In genomic region chr3:69052567-69052898, GRCh38 we compare ENCODE assay signal across 8 cellular contexts. TPM values are rescaled to one million over a fixed set of nuclear protein-coding genes. Genes with fewer than 3 reads are reported as not detected.
A peak's percentile ranks its signal among the peaks of the same experiment; 100 is the strongest.
DNase-seq lines count a peak whose midpoint lies in the region; ATAC-seq and TF ChIP-seq lines count a peak whose summit lies in the region.

No MANE protein-coding gene starts in this region.

- CTCF ChIA-PET in PC-3 (lab: Charles Lee) = no interaction called here

- no peaks in the 10 kb centered on the region for H4K20me1 ChIP-seq in PC-3 (ENCODE audit: low read length)

- peaks cover 35% of the 10 kb centered on the region for H3K4me1 Mint-ChIP-seq in activated CD4-positive, alpha-beta T cell treated with anti-CD3 and anti-CD28 coated beads, Interleukin-2, amount 10 ng/mL, durations not matched to agents 24 days and 14 days

- peak overlapping the region; percentile 75 for H2AFZ ChIP-seq in PC-3 (ENCODE audit: low read length)

- POLR2A ChIA-PET in PC-3 (lab: Charles Lee; ENCODE audit: unreplicated experiment) = interaction anchor here (0.7 to 0.8 kb wide), 2 partner anchors 32 to 122 kb away, joined by 4 to 6 read pairs; partner anchors contain the start of gene ARL6IP5

- H3K27ac ChIP-seq in PC-3 (ENCODE audit: low read length) = peak overlapping the region; percentile 62
- H3K27ac ChIP-seq in esophagus squamous epithelium = peak overlapping the region; percentile 94 to 96 (median 96)

- TF ChIP-seq POLR2A in esophagus squamous epithelium (IDR thresholded peaks at IDR 0.05) = no peak

- H3K9me3 ChIP-seq in PC-3 (ENCODE audit: low read length) (no peaks in the 10 kb centered on the region), esophagus squamous epithelium (no peaks in the 10 kb centered on the region)

- ATAC-seq in PC-3 = peak; percentile 6; the same call in 1 of the 2 replicates

- intact Hi-C loops in activated CD4-positive, alpha-beta T cell treated with anti-CD3 and anti-CD28 coated beads, Interleukin-2, amount 10 ng/mL, durations not matched to agents 24 days and 14 days (cut with micrococcal nuclease) = loop anchor here (1.0 to 2.0 kb wide), 3 partner anchors 28 to 42 kb away; partner anchors contain the start of genes ARL6IP5 and UBA3
- intact Hi-C loops in PC-3 (cut with micrococcal nuclease) = loop anchor here (5.0 kb wide), 1 partner anchor 35 kb away; no protein-coding TSS in a partner anchor
- intact Hi-C loops in esophagus squamous epithelium (cut with DNase I) = no loop called here

- H3K36me3 Mint-ChIP-seq in activated CD4-positive, alpha-beta T cell treated with anti-CD3 and anti-CD28 coated beads, Interleukin-2, amount 10 ng/mL, durations not matched to agents 24 days and 14 days (ENCODE audit: low read depth) = peaks cover 36% of the 10 kb centered on the region

- H3F3A ChIP-seq in PC-3 (ENCODE audit: low read length, unreplicated experiment) = no peaks in the 10 kb centered on the region

- 0 out of 2 replicates have a peak, but pooled peaks cover 5% of the 10 kb centered on the region for H3K4me1 ChIP-seq in PC-3 (ENCODE audit: insufficient read depth, low read length)
- H3K4me1 ChIP-seq in esophagus squamous epithelium = peaks cover 15 to 41% (median 19%) of the 10 kb centered on the region in 3 donors

- no peaks in the 10 kb centered on the region for H3K27me3 Mint-ChIP-seq in activated CD4-positive, alpha-beta T cell treated with anti-CD3 and anti-CD28 coated beads, Interleukin-2, amount 10 ng/mL, durations not matched to agents 24 days and 14 days

- H3K9me2 ChIP-seq in PC-3 (replicated peaks; ENCODE audit: low read length) = no peaks in the 10 kb centered on the region

- peaks cover 34% of the 10 kb centered on the region for H3K79me2 ChIP-seq in PC-3 (ENCODE audit: low read length)

- TSS peak; percentile 87 for BruUV-seq in PC-3 (replicated peaks; lab: Mats Ljungman, UMichigan)

- peak overlapping the region; percentile 95 for H3K4me3 Mint-ChIP-seq in activated CD4-positive, alpha-beta T cell treated with anti-CD3 and anti-CD28 coated beads, Interleukin-2, amount 10 ng/mL, durations not matched to agents 24 days and 14 days

- H3K27ac Mint-ChIP-seq in activated CD4-positive, alpha-beta T cell treated with anti-CD3 and anti-CD28 coated beads, Interleukin-2, amount 10 ng/mL, durations not matched to agents 24 days and 14 days = peak overlapping the region; percentile 95

- peak overlapping the region; percentile 92 for H3K9ac ChIP-seq in PC-3 (ENCODE audit: low read length)

- WGBS in esophagus squamous epithelium, 2 donors = 0 to 11% methylated on average over 2 to 3 of the region's 3 CpGs

- H3K4me2 ChIP-seq in PC-3 (ENCODE audit: low read length) = peak overlapping the region; percentile 91

- TF ChIP-seq CTCF in PC-3 (conservative IDR thresholded peaks at IDR 0.05; ENCODE audit: low read depth, low read length) (no peak), esophagus squamous epithelium (IDR thresholded peaks at IDR 0.05) (no peak), retinal pigment epithelial cell (conservative IDR thresholded peaks at IDR 0.05; ENCODE audit: low read depth, low read length) (no peak)

- H3K9me3 Mint-ChIP-seq in activated CD4-positive, alpha-beta T cell treated with anti-CD3 and anti-CD28 coated beads, Interleukin-2, amount 10 ng/mL, durations not matched to agents 24 days and 14 days = no peaks in the 10 kb centered on the region

- H3K4me3 ChIP-seq in PC-3 (ENCODE audit: low read length) (peak overlapping the region; percentile 89), esophagus squamous epithelium (peak overlapping the region; percentile 76 to 85 (median 83)), retinal pigment epithelial cell (ENCODE audit: low read length) (peak overlapping the region; percentile 92)

- no peaks in the 10 kb centered on the region for H3K36me3 ChIP-seq in PC-3 (ENCODE audit: low read depth, low read length)
- H3K36me3 ChIP-seq in esophagus squamous epithelium = peaks cover 0 to 65% (median 9%) of the 10 kb centered on the region in 3 donors

- no peak for DNase-seq in activated CD4-positive, alpha-beta T cell treated with anti-CD3 and anti-CD28 coated beads, Interleukin-2, amount 10 ng/mL, durations not matched to agents 24 days and 14 days
- DNase-seq in activated CD4-positive, alpha-beta T cell treated with anti-CD3 and anti-CD28 coated beads for 48 hours = no peak
- no peak for DNase-seq in PC-3
- no peak for DNase-seq in esophagus squamous epithelium (lab: John Stamatoyannopoulos, UW)
- no peak for DNase-seq in retinal pigment epithelial cell (ENCODE audit: low read depth)
- no peak for DNase-seq in stimulated activated CD4-positive, alpha-beta T cell treated with anti-CD3 and anti-CD28 coated beads, Interleukin-1b, Interleukin-23, amount 100 ng/mL, for 48 hours
- DNase-seq in DMS153 (lab: John Stamatoyannopoulos, UW) = no peak
- no peak for DNase-seq in OCI-M1 (lab: John Stamatoyannopoulos, UW)

- H3K27me3 ChIP-seq in PC-3 (ENCODE audit: low read length) (no peaks in the 10 kb centered on the region), esophagus squamous epithelium (no peaks in the 10 kb centered on the region)

RNA-seq across cellular contexts. Expression of gene TMF1, which starts 0.4 kb away (rescaled TPM):
- total RNA-seq in activated CD4-positive, alpha-beta T cell treated with anti-CD3 and anti-CD28 coated beads, Interleukin-2, amount 10 ng/mL, durations not matched to agents 24 days and 14 days = 35.9 and 39.0 TPM in 2 replicates
- 6.4 and 7.2 TPM in 2 replicates for total RNA-seq in PC-3 (2014; rRNA removed)
- total RNA-seq in esophagus squamous epithelium = 10 to 100 TPM; 13.3 to 30.1 (median 19.4) TPM

RNA-seq across cellular contexts. Expression of gene UBA3, which starts 27.6 kb away (rescaled TPM):
- 95.3 and 103 TPM in 2 replicates for total RNA-seq in activated CD4-positive, alpha-beta T cell treated with anti-CD3 and anti-CD28 coated beads, Interleukin-2, amount 10 ng/mL, durations not matched to agents 24 days and 14 days
- total RNA-seq in PC-3 (2014; rRNA removed) (27.5 and 40.2 TPM in 2 replicates), esophagus squamous epithelium (10 to 100 TPM; 33.3 to 63.3 (median 52.7) TPM)

RNA-seq across cellular contexts. Expression of gene ARL6IP5, which starts 32.2 kb away (rescaled TPM):
- total RNA-seq in activated CD4-positive, alpha-beta T cell treated with anti-CD3 and anti-CD28 coated beads, Interleukin-2, amount 10 ng/mL, durations not matched to agents 24 days and 14 days = 118 and 122 TPM in 2 replicates
- 18.8 and 25.4 TPM in 2 replicates for total RNA-seq in PC-3 (2014; rRNA removed)
- total RNA-seq in esophagus squamous epithelium = 100 to 1,000 TPM in 1 of 4 donors, 10 to 100 TPM in 3; 35.9 to 101 (median 63.0) TPM

RNA-seq across cellular contexts. Expression of gene EOGT, which starts 39.0 kb away (rescaled TPM):
- total RNA-seq in activated CD4-positive, alpha-beta T cell treated with anti-CD3 and anti-CD28 coated beads, Interleukin-2, amount 10 ng/mL, durations not matched to agents 24 days and 14 days = 12.6 and 13.5 TPM in 2 replicates
- total RNA-seq in PC-3 (2014; rRNA removed) = 5.2 and 8.3 TPM in 2 replicates
- 10 to 100 TPM in 3 of 4 donors, 1 to 10 TPM in 1; 8.3 to 47.3 (median 20.4) TPM for total RNA-seq in esophagus squamous epithelium
